Comparison of ENCODE assay signal across 8 cellular contexts in the genomic region with DNA sequence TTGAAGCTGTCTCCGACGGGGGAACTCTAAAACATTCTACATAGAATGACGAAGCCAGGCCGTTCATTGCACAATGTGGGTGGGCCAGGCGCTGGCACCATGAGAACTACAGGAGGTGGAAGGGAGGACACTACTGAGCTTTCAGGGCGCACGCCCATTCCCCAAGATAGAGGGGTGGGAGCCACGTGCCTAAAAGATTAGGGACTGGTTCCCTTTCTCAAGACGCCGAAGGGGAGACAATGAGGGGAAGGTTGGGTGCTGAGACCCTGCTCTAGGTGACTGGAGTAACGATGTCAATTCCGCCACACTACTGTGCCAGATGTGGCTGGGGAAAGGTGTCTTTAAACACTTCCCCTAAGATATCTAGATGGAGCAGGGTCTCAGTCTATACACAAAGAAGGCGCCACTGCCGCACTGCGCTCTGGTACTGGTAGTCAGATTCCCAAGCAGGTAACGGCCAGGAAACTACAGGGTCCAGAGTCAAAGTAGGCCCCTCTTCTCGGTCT. TPM values are rescaled to one million over a fixed set of nuclear protein-coding genes. Genes with fewer than 3 reads are reported as not detected.
DNase-seq lines count a peak whose midpoint lies in the region; ATAC-seq and TF ChIP-seq lines count a peak whose summit lies in the region.

No MANE protein-coding gene starts in this region.

- no peak for TF ChIP-seq CTCF in astrocyte of the cerebellum (IDR thresholded peaks at IDR 0.05; ENCODE audit: low read depth, low read length, missing control alignments)

- H3K4me3 ChIP-seq in MG63, result peak overlapping the region; percentile 99
- H3K4me3 ChIP-seq in astrocyte of the cerebellum (ENCODE audit: low read depth, low read length), result peak overlapping the region; percentile 99
- peak overlapping the region; percentile 100 for H3K4me3 ChIP-seq in iPS-18c (ENCODE audit: insufficient read depth, low read depth, low read length)

- no peaks in the 10 kb centered on the region for H3K27me3 ChIP-seq in MG63

- no peaks in the 10 kb centered on the region for H3K9me3 ChIP-seq in MG63
- no peaks in the 10 kb centered on the region for H3K9me3 ChIP-seq in iPS-18c (ENCODE audit: control insufficient read depth, insufficient read depth, low read length)

- DNase-seq in SKM-1 treated with dmso at 0.1 percent for 144 hours (lab: John Stamatoyannopoulos, UW; ENCODE audit: unreplicated experiment), result peak; percentile 23
- no peak for DNase-seq in SKM-1 (lab: John Stamatoyannopoulos, UW; ENCODE audit: unreplicated experiment)
- DNase-seq in MG63, result peak; percentile 55
- DNase-seq in astrocyte of the cerebellum (ENCODE audit: low read depth), result no peak
- DNase-seq in stimulated activated CD4-positive, alpha-beta T cell treated with anti-CD3 and anti-CD28 coated beads, Interleukin-1b, Interleukin-23, amount 100 ng/mL, for 48 hours, result peak; percentile 30
- DNase-seq in middle frontal gyrus (ENCODE audit: extremely low spot score, low spot score), result no peak

- H3K36me3 ChIP-seq in MG63, result peaks cover 46% of the 10 kb centered on the region

- in situ Hi-C loops in astrocyte of the cerebellum (cut with HindIII; ENCODE audit: low sequenced_read_pairs), result no loop called here

- no peak for ATAC-seq in HG03097 (IDR thresholded peaks at IDR 0.05; ENCODE audit: low FRiP score, unreplicated experiment)

RNA-seq across cellular contexts. Expression of a gene that starts 0.8 kb away (rescaled TPM):
- total RNA-seq in MG63 (2014; rRNA removed; shearing (Covaris generic); ENCODE audit: low replicate concordance), result 267 and 273 TPM in 2 replicates

RNA-seq across cellular contexts. Expression of a gene that starts 23.5 kb away (rescaled TPM):
- 27.8 and 36.7 TPM in 2 replicates for total RNA-seq in MG63 (2014; rRNA removed; shearing (Covaris generic); ENCODE audit: low replicate concordance)

RNA-seq across cellular contexts. Expression of a gene that starts 40.4 kb away (rescaled TPM):
- total RNA-seq in MG63 (2014; rRNA removed; shearing (Covaris generic); ENCODE audit: low replicate concordance), result 77.3 and 111 TPM in 2 replicates

Comparison
In these comparisons a context has a peak if more than half of its experiments do, and no peak if none do; other contexts are left out.
1. DNase-seq: peak in SKM-1 treated with dmso at 0.1 percent for 144 hours (single experiment), MG63 (single experiment) and stimulated activated CD4-positive, alpha-beta T cell treated with anti-CD3 and anti-CD28 coated beads, Interleukin-1b, Interleukin-23, amount 100 ng/mL, for 48 hours (single experiment); none in SKM-1 (single experiment), astrocyte of the cerebellum (single experiment) and middle frontal gyrus (single experiment).
2. Peak in every context shown above with its lines, with median percentiles within 50 percentile points of each other: H3K4me3 ChIP-seq.